16 cellular contexts compared by ENCODE assay signal in the genomic region with DNA sequence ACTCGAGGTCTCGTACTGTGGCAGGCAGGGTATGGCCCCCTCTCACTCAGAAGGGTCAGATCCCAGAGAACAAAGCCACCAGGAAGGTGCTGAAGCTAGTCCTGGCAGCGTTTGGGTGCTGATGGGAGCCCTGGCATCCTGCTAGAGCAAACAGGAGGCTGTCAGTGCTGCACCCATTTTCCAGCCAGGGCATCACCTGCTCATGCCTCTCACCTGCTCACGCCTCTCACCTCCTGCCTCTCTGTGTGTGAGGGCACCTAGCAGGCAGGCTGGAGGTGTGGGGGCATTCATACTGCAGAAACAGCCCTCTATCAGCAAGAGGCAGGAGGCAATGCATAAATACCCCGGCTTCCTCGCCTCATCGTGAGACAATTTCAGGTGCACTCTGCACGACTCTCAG.
DNase-seq lines count a peak whose midpoint lies in the region; ATAC-seq and TF ChIP-seq lines count a peak whose summit lies in the region.
"Had no signal": no experiment of that assay in that cellular context is flagged by ENCODE, and none has a peak within 500 bp of the region (broad histone marks: within the 10 kb centered on the region; RNA-seq: fewer than 3 reads in every experiment).

No MANE protein-coding gene starts in this region.

- H3K9me3 ChIP-seq in gastroesophageal sphincter: no peaks in the 10 kb centered on the region
- H3K9me3 ChIP-seq: BE2C, Caco-2 had no signal

- no peak for ATAC-seq in gastroesophageal sphincter
- no peak for ATAC-seq in sciatic nerve
- no peak for ATAC-seq in HG02840 (IDR thresholded peaks at IDR 0.05; ENCODE audit: low FRiP score, unreplicated experiment)
- ATAC-seq: GM23338 had no signal

- no peak for TF ChIP-seq CTCF in gastroesophageal sphincter (IDR thresholded peaks at IDR 0.05)

- DNase-seq in activated CD8-positive, alpha-beta memory T cell treated with anti-CD3 and anti-CD28 coated beads, Interleukin-2, amount 50 U/mL, for 48 hours: peak; percentile 23
- no peak for DNase-seq in activated CD8-positive, alpha-beta memory T cell treated with anti-CD3 and anti-CD28 coated beads, Interleukin-2, amount 50 U/mL, for 4 hours
- DNase-seq in sciatic nerve (ENCODE audit: low spot score) (peak; percentile 23), caudate nucleus (lab: John Stamatoyannopoulos, UW) (no peak), NCI-H524 (lab: John Stamatoyannopoulos, UW) (no peak)
- DNase-seq: ACHN; BE2C; C1 segment of cervical spinal cord; Caco-2; CD4-positive, CD25-positive, alpha-beta regulatory T cell; GDM1; H7 had no signal

- H3K36me3 ChIP-seq in gastroesophageal sphincter: no peaks in the 10 kb centered on the region
- H3K36me3 ChIP-seq: BE2C had no signal

- no peak overlapping the region for H3K4me3 ChIP-seq in gastroesophageal sphincter
- H3K4me3 ChIP-seq: GM23338 had no signal

- no peak for TF ChIP-seq POLR2A in gastroesophageal sphincter (IDR thresholded peaks at IDR 0.05)

- no CpG with 5 or more reads among the region's 8 CpGs for WGBS in gastroesophageal sphincter (ENCODE audit: low coverage in 1 of 2), 2 donors

- intact Hi-C loops in sciatic nerve (cut with DNase I): no loop called here

- peak overlapping the region in 3 of 4 donors; percentile 12 to 66 (median 65) for H3K27ac ChIP-seq in gastroesophageal sphincter
- H3K27ac ChIP-seq in caudate nucleus (ENCODE audit: low read depth, low read length): no peak overlapping the region
- H3K27ac ChIP-seq: HL-60 had no signal

- TF ChIP-seq EP300 in gastroesophageal sphincter (IDR thresholded peaks at IDR 0.05): no peak

- H3K27me3 ChIP-seq in gastroesophageal sphincter: no peaks in the 10 kb centered on the region
- H3K27me3 ChIP-seq: BE2C had no signal

- H3K4me1 ChIP-seq in gastroesophageal sphincter: peaks cover 0 to 49% (median under 1%) of the 10 kb centered on the region in 3 donors
- H3K4me1 ChIP-seq: BE2C, Caco-2 had no signal

Comparison
In these comparisons a context has a peak if more than half of its experiments do, and no peak if none do; other contexts are left out.
1. DNase-seq: peak in activated CD8-positive, alpha-beta memory T cell treated with anti-CD3 and anti-CD28 coated beads, Interleukin-2, amount 50 U/mL, for 48 hours (single experiment) and sciatic nerve (single experiment); none in activated CD8-positive, alpha-beta memory T cell treated with anti-CD3 and anti-CD28 coated beads, Interleukin-2, amount 50 U/mL, for 4 hours (single experiment), caudate nucleus (0 of 61) and NCI-H524 (0 of 2).